22 cellular contexts compared by ENCODE assay signal in genomic region chr16:51453296-51453695, GRCh38.
"Had no signal": no experiment of that assay in that cellular context is flagged by ENCODE, and none has a peak within 500 bp of the region (broad histone marks: within the 10 kb centered on the region; RNA-seq: fewer than 3 reads in every experiment).

No MANE protein-coding gene starts in this region.

- H3K27me3 ChIP-seq: right atrium auricular region, sigmoid colon had no signal

- H3K4me1 ChIP-seq: esophagus muscularis mucosa, gastroesophageal sphincter, right atrium auricular region, stomach had no signal

- H3K9ac ChIP-seq: parathyroid adenoma had no signal

- H3K36me3 Mint-ChIP-seq: naive thymus-derived CD8-positive, alpha-beta T cell had no signal

- H2AFZ ChIP-seq: parathyroid adenoma had no signal

- H3K4me1 Mint-ChIP-seq: naive thymus-derived CD8-positive, alpha-beta T cell had no signal

- H3K36me3 ChIP-seq: esophagus muscularis mucosa, gastroesophageal sphincter, right atrium auricular region, sigmoid colon, stomach had no signal

- ATAC-seq: gastroesophageal sphincter; left lobe of liver; mucosa of descending colon; naive thymus-derived CD8-positive, alpha-beta T cell had no signal

- H3K4me3 ChIP-seq: esophagus muscularis mucosa, gastroesophageal sphincter, mucosa of descending colon, right atrium auricular region, sigmoid colon, skin epidermis, stomach had no signal

- H3K9me3 Mint-ChIP-seq: neural crest cell had no signal

- H3K27ac ChIP-seq: esophagus muscularis mucosa, gastroesophageal sphincter, parathyroid adenoma, right atrium auricular region, sigmoid colon, skin epidermis, stomach had no signal

- FAIRE-seq: endometrium, urothelium cell line had no signal

- H3K4me3 Mint-ChIP-seq: naive thymus-derived CD8-positive, alpha-beta T cell; neural crest cell had no signal

- DNase-seq: effector memory CD4-positive, alpha-beta T cell; foreskin fibroblast; glutamatergic neuron; islet precursor cell; mammary epithelial cell; mucosa of descending colon; naive thymus-derived CD8-positive, alpha-beta T cell; nucleus accumbens; sigmoid colon; stimulated activated CD4-positive, alpha-beta T cell treated with anti-CD3 and anti-CD28 coated beads, Interleukin-12 subunit alpha, Interleukin-12 subunit beta, amount 100 ng/mL, for 4 hours; stimulated activated naive CD4-positive, alpha-beta T cell; stomach; trophoblast cell had no signal

- H3K9me3 ChIP-seq: esophagus muscularis mucosa, gastroesophageal sphincter, mucosa of descending colon, right atrium auricular region, sigmoid colon, stomach had no signal
